ENCODE assay signal across 8 cellular contexts in genomic region chr3:160754855-160755747, GRCh38. TPM values are rescaled to one million over a fixed set of nuclear protein-coding genes. Genes with fewer than 3 reads are reported as not detected.
DNase-seq lines count a peak whose midpoint lies in the region; ATAC-seq lines count a peak whose summit lies in the region.

No MANE protein-coding gene starts in this region.

- ATAC-seq in GM19324 (IDR thresholded peaks at IDR 0.05; ENCODE audit: low FRiP score, unreplicated experiment) (peak; percentile 95), HG03457 (IDR thresholded peaks at IDR 0.05; ENCODE audit: unreplicated experiment) (peak; percentile 85), left colon (peak; percentile 89)

- no peaks in the 10 kb centered on the region for H3K27me3 ChIP-seq in BLaER1

- peaks cover 38% of the 10 kb centered on the region for H3K4me1 ChIP-seq in BLaER1

- DNase-seq in NCI-H510A treated with DMSO at 0.1 percent for 48 hours (lab: John Stamatoyannopoulos, UW) (peak; percentile 95), left colon (peak; percentile 93 to 96)
- DNase-seq in activated CD4-positive, alpha-beta T cell treated with anti-CD3 and anti-CD28 coated beads for 48 hours = peak; percentile 92
- peak; percentile 71 to 87 (median 82) for DNase-seq in stimulated activated CD4-positive, alpha-beta T cell treated with anti-CD3 and anti-CD28 coated beads, Interleukin-1b, Interleukin-23, amount 100 ng/mL, for 24 hours (ENCODE audit: low read depth in 4 of 4, low spot score in 1 of 4)

- peak overlapping the region; percentile 95 for H3K9ac ChIP-seq in BLaER1

- H3K36me3 ChIP-seq in BLaER1 = no peaks in the 10 kb centered on the region

- H3K4me3 ChIP-seq in BLaER1 = peak overlapping the region; percentile 84

- H4K20me1 ChIP-seq in BLaER1 = peaks cover 20% of the 10 kb centered on the region; the same call in 1 of the 2 replicates

- H3K9me3 ChIP-seq in BLaER1 = no peaks in the 10 kb centered on the region

- intact Hi-C loops in left colon (cut with DNase I, micrococcal nuclease) = no loop called here

- H3K27ac ChIP-seq in BLaER1 (peak overlapping the region; percentile 95), cingulate gyrus (ENCODE audit: low read depth, low read length) (peak overlapping the region; percentile 93)

- peak overlapping the region; percentile 93 for H3K4me2 ChIP-seq in BLaER1

RNA-seq across cellular contexts. Expression of gene PPM1L, which starts 0.9 kb away (rescaled TPM):
- total RNA-seq in left colon = 10 to 100 TPM; 16.9 to 20.4 TPM

Comparison
In these comparisons a context has a peak if more than half of its experiments do, and no peak if none do; other contexts are left out.
1. Peak in every context shown above with its lines: DNase-seq, ATAC-seq, H3K4me3 ChIP-seq and H3K27ac ChIP-seq.